Comparison of ENCODE assay signal across 2 cellular contexts in the genomic region with DNA sequence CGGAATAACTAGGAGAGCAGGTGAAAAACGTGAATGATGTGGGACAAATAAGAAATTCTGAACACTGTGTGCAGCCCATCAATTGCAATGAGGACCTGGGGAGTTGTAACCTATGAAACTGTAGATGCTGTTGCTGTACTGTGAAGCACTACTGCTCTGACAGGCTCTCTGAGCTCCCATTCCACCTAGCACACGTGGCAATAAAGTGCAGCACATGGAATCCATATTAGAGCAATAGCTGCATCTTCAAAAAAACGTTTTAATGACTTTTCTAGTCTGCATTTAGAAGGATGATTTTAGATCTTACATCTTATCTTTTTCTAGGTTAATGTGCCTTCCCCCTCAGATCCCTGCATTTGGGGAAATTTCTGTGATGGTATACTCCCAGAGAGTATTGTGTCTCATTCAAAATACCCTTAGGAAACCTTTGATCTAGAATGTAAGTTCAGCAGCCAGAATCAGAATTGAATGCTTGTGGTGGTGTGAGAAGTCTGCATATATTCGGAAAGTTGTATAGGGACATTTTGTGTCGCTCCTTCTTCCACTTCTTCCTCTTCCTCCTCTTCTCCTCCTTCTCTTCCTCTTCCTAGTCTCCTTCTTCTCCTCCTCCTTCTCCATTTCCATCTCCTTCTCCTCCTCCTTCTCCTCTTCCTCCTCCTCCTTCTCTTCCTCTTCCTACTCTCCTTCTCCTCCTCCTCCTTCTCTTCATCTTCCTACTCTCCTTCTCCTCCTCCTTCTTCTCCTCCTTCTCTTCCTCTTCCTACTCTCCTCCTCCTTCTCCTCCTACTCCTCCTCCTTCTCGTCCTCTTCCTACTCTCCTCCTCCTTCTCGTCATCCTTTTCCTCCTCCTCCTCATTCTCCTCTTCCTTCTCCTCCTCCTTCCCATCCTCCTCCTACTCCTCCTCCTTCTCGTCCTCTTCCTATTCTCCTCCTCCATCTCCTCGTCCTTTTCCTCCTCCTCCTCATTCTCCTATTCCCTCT.
A peak's percentile ranks its signal among the peaks of the same experiment; 100 is the strongest.
TF ChIP-seq lines count a peak whose summit lies in the region.

No MANE protein-coding gene starts in this region.

TF ChIP-seq in HepG2, 621 proteins besides CTCF, POLR2A, EP300 and RAD21 (continued from another document):
- TF ChIP-seq, protein P1, sequence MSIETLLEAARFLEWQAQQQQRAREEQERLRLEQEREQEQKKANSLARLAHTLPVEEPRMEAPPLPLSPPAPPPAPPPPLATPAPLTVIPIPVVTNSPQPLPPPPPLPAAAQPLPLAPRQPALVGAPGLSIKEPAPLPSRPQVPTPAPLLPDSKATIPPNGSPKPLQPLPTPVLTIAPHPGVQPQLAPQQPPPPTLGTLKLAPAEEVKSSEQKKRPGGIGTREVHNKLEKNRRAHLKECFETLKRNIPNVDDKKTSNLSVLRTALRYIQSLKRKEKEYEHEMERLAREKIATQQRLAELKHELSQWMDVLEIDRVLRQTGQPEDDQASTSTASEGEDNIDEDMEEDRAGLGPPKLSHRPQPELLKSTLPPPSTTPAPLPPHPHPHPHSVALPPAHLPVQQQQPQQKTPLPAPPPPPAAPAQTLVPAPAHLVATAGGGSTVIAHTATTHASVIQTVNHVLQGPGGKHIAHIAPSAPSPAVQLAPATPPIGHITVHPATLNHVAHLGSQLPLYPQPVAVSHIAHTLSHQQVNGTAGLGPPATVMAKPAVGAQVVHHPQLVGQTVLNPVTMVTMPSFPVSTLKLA (IDR thresholded peaks at IDR 0.05): peak; percentile 94
TF ChIP-seq in HepG2: peak in this region for 1.

TF ChIP-seq in GM12878, 131 proteins besides CTCF, POLR2A, EP300 and RAD21:
- TF ChIP-seq, protein P2, sequence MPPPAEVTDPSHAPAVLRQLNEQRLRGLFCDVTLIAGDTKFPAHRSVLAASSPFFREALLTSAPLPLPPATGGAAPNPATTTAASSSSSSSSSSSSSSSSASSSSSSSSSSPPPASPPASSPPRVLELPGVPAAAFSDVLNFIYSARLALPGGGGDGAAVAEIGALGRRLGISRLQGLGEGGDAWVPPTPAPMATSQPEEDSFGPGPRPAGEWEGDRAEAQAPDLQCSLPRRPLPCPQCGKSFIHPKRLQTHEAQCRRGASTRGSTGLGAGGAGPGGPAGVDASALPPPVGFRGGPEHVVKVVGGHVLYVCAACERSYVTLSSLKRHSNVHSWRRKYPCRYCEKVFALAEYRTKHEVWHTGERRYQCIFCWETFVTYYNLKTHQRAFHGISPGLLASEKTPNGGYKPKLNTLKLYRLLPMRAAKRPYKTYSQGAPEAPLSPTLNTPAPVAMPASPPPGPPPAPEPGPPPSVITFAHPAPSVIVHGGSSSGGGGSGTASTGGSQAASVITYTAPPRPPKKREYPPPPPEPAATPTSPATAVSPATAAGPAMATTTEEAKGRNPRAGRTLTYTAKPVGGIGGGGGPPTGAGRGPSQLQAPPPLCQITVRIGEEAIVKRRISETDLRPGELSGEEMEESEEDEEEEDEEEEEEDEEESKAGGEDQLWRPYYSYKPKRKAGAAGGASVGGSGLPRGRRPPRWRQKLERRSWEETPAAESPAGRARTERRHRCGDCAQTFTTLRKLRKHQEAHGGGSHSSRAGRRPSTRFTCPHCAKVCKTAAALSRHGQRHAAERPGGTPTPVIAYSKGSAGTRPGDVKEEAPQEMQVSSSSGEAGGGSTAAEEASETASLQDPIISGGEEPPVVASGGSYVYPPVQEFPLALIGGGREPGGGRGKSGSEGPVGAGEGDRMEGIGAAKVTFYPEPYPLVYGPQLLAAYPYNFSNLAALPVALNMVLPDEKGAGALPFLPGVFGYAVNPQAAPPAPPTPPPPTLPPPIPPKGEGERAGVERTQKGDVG (CRISPR knock-in tag; IDR thresholded peaks at IDR 0.05): no peak
- TF ChIP-seq, protein P3, sequence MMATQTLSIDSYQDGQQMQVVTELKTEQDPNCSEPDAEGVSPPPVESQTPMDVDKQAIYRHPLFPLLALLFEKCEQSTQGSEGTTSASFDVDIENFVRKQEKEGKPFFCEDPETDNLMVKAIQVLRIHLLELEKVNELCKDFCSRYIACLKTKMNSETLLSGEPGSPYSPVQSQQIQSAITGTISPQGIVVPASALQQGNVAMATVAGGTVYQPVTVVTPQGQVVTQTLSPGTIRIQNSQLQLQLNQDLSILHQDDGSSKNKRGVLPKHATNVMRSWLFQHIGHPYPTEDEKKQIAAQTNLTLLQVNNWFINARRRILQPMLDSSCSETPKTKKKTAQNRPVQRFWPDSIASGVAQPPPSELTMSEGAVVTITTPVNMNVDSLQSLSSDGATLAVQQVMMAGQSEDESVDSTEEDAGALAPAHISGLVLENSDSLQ (IDR thresholded peaks at IDR 0.05): no peak
- TF ChIP-seq BMI1 (IDR thresholded peaks at IDR 0.05; ENCODE audit: borderline replicate concordance) (no peak), RCOR1 (conservative IDR thresholded peaks at IDR 0.05; ENCODE audit: low read depth, low read length) (no peak), HDAC6 (IDR thresholded peaks at IDR 0.05; ENCODE audit: unreplicated experiment) (no peak), IKZF1 (conservative IDR thresholded peaks at IDR 0.05) (no peak), EZH2 (IDR thresholded peaks at IDR 0.05; ENCODE audit: borderline replicate concordance, control insufficient read depth, low read depth, low read length) (no peak), RFX5 (IDR thresholded peaks at IDR 0.05; ENCODE audit: low read depth, low read length) (no peak), NFXL1 (IDR thresholded peaks at IDR 0.05; ENCODE audit: borderline replicate concordance) (no peak), MYB (IDR thresholded peaks at IDR 0.05; ENCODE audit: borderline replicate concordance, low read depth, low read length) (no peak), SMC3 (IDR thresholded peaks at IDR 0.05; ENCODE audit: borderline replicate concordance, low read length) (no peak), ZNF622 (IDR thresholded peaks at IDR 0.05) (no peak), SMARCA5 (IDR thresholded peaks at IDR 0.05) (no peak), FOS (IDR thresholded peaks at IDR 0.05; ENCODE audit: borderline replicate concordance, extremely low read depth, insufficient read length) (no peak)
- TF ChIP-seq, protein P4, sequence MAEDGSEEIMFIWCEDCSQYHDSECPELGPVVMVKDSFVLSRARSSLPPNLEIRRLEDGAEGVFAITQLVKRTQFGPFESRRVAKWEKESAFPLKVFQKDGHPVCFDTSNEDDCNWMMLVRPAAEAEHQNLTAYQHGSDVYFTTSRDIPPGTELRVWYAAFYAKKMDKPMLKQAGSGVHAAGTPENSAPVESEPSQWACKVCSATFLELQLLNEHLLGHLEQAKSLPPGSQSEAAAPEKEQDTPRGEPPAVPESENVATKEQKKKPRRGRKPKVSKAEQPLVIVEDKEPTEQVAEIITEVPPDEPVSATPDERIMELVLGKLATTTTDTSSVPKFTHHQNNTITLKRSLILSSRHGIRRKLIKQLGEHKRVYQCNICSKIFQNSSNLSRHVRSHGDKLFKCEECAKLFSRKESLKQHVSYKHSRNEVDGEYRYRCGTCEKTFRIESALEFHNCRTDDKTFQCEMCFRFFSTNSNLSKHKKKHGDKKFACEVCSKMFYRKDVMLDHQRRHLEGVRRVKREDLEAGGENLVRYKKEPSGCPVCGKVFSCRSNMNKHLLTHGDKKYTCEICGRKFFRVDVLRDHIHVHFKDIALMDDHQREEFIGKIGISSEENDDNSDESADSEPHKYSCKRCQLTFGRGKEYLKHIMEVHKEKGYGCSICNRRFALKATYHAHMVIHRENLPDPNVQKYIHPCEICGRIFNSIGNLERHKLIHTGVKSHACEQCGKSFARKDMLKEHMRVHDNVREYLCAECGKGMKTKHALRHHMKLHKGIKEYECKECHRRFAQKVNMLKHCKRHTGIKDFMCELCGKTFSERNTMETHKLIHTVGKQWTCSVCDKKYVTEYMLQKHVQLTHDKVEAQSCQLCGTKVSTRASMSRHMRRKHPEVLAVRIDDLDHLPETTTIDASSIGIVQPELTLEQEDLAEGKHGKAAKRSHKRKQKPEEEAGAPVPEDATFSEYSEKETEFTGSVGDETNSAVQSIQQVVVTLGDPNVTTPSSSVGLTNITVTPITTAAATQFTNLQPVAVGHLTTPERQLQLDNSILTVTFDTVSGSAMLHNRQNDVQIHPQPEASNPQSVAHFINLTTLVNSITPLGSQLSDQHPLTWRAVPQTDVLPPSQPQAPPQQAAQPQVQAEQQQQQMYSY (CRISPR knock-in tag; IDR thresholded peaks at IDR 0.05): no peak
- TF ChIP-seq, protein P5, sequence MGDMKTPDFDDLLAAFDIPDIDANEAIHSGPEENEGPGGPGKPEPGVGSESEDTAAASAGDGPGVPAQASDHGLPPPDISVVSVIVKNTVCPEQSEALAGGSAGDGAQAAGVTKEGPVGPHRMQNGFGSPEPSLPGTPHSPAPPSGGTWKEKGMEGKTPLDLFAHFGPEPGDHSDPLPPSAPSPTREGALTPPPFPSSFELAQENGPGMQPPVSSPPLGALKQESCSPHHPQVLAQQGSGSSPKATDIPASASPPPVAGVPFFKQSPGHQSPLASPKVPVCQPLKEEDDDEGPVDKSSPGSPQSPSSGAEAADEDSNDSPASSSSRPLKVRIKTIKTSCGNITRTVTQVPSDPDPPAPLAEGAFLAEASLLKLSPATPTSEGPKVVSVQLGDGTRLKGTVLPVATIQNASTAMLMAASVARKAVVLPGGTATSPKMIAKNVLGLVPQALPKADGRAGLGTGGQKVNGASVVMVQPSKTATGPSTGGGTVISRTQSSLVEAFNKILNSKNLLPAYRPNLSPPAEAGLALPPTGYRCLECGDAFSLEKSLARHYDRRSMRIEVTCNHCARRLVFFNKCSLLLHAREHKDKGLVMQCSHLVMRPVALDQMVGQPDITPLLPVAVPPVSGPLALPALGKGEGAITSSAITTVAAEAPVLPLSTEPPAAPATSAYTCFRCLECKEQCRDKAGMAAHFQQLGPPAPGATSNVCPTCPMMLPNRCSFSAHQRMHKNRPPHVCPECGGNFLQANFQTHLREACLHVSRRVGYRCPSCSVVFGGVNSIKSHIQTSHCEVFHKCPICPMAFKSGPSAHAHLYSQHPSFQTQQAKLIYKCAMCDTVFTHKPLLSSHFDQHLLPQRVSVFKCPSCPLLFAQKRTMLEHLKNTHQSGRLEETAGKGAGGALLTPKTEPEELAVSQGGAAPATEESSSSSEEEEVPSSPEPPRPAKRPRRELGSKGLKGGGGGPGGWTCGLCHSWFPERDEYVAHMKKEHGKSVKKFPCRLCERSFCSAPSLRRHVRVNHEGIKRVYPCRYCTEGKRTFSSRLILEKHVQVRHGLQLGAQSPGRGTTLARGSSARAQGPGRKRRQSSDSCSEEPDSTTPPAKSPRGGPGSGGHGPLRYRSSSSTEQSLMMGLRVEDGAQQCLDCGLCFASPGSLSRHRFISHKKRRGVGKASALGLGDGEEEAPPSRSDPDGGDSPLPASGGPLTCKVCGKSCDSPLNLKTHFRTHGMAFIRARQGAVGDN (IDR thresholded peaks at IDR 0.05): no peak
- TF ChIP-seq, protein P6, sequence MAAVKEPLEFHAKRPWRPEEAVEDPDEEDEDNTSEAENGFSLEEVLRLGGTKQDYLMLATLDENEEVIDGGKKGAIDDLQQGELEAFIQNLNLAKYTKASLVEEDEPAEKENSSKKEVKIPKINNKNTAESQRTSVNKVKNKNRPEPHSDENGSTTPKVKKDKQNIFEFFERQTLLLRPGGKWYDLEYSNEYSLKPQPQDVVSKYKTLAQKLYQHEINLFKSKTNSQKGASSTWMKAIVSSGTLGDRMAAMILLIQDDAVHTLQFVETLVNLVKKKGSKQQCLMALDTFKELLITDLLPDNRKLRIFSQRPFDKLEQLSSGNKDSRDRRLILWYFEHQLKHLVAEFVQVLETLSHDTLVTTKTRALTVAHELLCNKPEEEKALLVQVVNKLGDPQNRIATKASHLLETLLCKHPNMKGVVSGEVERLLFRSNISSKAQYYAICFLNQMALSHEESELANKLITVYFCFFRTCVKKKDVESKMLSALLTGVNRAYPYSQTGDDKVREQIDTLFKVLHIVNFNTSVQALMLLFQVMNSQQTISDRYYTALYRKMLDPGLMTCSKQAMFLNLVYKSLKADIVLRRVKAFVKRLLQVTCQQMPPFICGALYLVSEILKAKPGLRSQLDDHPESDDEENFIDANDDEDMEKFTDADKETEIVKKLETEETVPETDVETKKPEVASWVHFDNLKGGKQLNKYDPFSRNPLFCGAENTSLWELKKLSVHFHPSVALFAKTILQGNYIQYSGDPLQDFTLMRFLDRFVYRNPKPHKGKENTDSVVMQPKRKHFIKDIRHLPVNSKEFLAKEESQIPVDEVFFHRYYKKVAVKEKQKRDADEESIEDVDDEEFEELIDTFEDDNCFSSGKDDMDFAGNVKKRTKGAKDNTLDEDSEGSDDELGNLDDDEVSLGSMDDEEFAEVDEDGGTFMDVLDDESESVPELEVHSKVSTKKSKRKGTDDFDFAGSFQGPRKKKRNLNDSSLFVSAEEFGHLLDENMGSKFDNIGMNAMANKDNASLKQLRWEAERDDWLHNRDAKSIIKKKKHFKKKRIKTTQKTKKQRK (IDR thresholded peaks at IDR 0.05; ENCODE audit: low read depth, low read length): no peak
TF ChIP-seq in GM12878: peak in this region for 0.
